ENCODE assay signal across 1 cellular context in the genomic region with DNA sequence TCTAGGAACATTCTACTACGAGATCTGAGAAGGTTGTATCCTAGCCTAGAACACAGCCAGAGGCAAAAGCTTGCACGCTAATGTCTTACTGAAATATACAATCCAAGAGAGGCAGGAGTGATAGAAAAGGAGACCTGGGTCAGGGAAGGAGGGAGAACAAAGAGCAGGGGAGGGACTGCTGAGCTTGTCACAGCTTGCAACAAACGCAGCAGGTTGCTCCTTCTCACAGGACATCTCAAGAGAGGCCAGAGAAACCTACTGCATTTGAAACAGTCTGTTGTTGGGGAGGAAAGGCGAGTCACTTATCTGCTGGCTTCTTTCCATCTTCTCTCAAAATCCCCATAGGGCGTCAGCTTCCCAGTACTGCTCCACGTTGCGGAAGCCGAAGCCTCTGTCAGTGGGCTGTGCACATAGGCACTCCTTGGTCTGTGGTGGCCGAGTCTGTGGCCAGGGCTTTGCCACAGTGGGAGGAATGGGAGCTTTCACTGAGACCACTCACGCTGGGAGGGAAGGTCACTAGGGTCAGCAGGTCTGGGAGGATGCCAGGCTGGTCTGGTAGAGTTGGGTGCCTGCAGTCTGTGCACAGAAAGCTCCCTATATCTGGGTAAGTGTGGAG.
TF ChIP-seq lines count a peak whose summit lies in the region.

No MANE protein-coding gene starts in this region.

TF ChIP-seq in WTC11, 78 proteins besides CTCF, POLR2A, EP300 and RAD21 (continued from another document):
- TF ChIP-seq, protein P1, sequence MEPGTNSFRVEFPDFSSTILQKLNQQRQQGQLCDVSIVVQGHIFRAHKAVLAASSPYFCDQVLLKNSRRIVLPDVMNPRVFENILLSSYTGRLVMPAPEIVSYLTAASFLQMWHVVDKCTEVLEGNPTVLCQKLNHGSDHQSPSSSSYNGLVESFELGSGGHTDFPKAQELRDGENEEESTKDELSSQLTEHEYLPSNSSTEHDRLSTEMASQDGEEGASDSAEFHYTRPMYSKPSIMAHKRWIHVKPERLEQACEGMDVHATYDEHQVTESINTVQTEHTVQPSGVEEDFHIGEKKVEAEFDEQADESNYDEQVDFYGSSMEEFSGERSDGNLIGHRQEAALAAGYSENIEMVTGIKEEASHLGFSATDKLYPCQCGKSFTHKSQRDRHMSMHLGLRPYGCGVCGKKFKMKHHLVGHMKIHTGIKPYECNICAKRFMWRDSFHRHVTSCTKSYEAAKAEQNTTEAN (CRISPR knock-in tag; IDR thresholded peaks at IDR 0.05) = no peak
- TF ChIP-seq ZNF219 (CRISPR knock-in tag; IDR thresholded peaks at IDR 0.05; ENCODE audit: borderline replicate concordance) (no peak), FOXK1 (CRISPR knock-in tag; IDR thresholded peaks at IDR 0.05) (no peak), RELA (CRISPR knock-in tag; IDR thresholded peaks at IDR 0.05; ENCODE audit: borderline replicate concordance) (no peak), ZNF423 (CRISPR knock-in tag; IDR thresholded peaks at IDR 0.05) (no peak), GRHL2 (CRISPR knock-in tag; IDR thresholded peaks at IDR 0.05; ENCODE audit: insufficient replicate concordance, severe bottlenecking) (no peak), MYBL2 (CRISPR knock-in tag; IDR thresholded peaks at IDR 0.05) (no peak)
